ENCODE assay signal across 8 cellular contexts in the genomic region with DNA sequence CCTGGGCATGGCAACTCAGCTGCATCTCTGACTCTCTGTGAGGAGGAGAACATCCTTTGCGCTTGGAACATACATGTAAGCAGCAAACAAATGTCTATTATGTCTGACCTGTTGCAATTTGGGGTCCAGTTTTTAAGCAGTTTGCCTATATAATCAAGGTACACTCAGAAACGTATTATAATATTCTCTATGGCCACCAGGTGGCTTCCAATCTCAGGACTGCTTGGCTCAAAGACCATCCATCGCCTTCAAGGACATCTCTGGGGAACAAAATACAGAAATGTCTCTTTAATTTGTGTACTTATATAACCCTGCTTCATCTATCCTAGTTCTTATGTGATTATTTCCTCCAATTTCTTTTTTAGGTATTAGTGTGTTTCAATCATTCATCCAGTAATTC.
A peak's percentile ranks its signal among the peaks of the same experiment; 100 is the strongest.
DNase-seq lines count a peak whose midpoint lies in the region; ATAC-seq and TF ChIP-seq lines count a peak whose summit lies in the region.

No MANE protein-coding gene starts in this region.

- no peak overlapping the region for H2AFZ ChIP-seq in osteoblast (ENCODE audit: low read length)

- peak; percentile 33 for TF ChIP-seq CTCF in osteoblast (IDR thresholded peaks at IDR 0.05; ENCODE audit: extremely low read depth, low read depth, low read length)

- no peaks in the 10 kb centered on the region for H3K9me3 ChIP-seq in osteoblast (ENCODE audit: low read depth, low read length)

- no peaks in the 10 kb centered on the region for H3K4me1 ChIP-seq in osteoblast (ENCODE audit: insufficient read depth, low read length)

- peak; percentile 91 for ATAC-seq in HG03378 (IDR thresholded peaks at IDR 0.05; ENCODE audit: unreplicated experiment)
- no peak for ATAC-seq in stimulated activated naive CD8-positive, alpha-beta T cell treated with anti-CD3 and anti-CD28 coated beads, Interleukin-15, Interleukin-2, amounts not matched to agents 100 U/mL and 50 U/mL, for 24 hours

- H3K27ac ChIP-seq in osteoblast (ENCODE audit: low read depth, low read length), result no peak overlapping the region

- H3K4me3 ChIP-seq in osteoblast (ENCODE audit: insufficient read depth, low read length), result no peak overlapping the region

- H3K36me3 ChIP-seq in osteoblast (ENCODE audit: insufficient read depth, low read length), result no peaks in the 10 kb centered on the region

- no peaks in the 10 kb centered on the region for H4K20me1 ChIP-seq in osteoblast (ENCODE audit: insufficient read depth, low read length)

- H3K4me2 ChIP-seq in osteoblast (ENCODE audit: insufficient read depth, low read length), result no peak overlapping the region

- DNase-seq in SKM-1 treated with dmso at 0.1 percent for 144 hours (lab: John Stamatoyannopoulos, UW; ENCODE audit: unreplicated experiment) (peak; percentile 15), SKM-1 (lab: John Stamatoyannopoulos, UW; ENCODE audit: unreplicated experiment) (no peak), SW480 (ENCODE audit: low spot score) (peak; percentile 8), osteoblast (ENCODE audit: insufficient read length, low spot score, missing footprints) (no peak), activated gamma-delta T cell treated with Interleukin-2 at 50 U/mL for 16 hours (no peak), GM19238 (ENCODE audit: insufficient read length, low spot score) (no peak)
- DNase-seq in stimulated activated naive CD8-positive, alpha-beta T cell treated with anti-CD3 and anti-CD28 coated beads, Interleukin-15, Interleukin-2, amounts not matched to agents 100 U/mL and 50 U/mL, for 24 hours, result no peak

- no peaks in the 10 kb centered on the region for H3K27me3 ChIP-seq in osteoblast (ENCODE audit: insufficient read depth, low read length)

- no peaks in the 10 kb centered on the region for H3K79me2 ChIP-seq in osteoblast (ENCODE audit: insufficient read depth, low read length)

Comparison
In these comparisons a context has a peak if more than half of its experiments do, and no peak if none do; other contexts are left out.
1. DNase-seq: peak in SKM-1 treated with dmso at 0.1 percent for 144 hours (single experiment) and SW480 (single experiment); none in SKM-1 (single experiment), osteoblast (single experiment), stimulated activated naive CD8-positive, alpha-beta T cell treated with anti-CD3 and anti-CD28 coated beads, Interleukin-15, Interleukin-2, amounts not matched to agents 100 U/mL and 50 U/mL, for 24 hours (single experiment), activated gamma-delta T cell treated with Interleukin-2 at 50 U/mL for 16 hours (single experiment) and GM19238 (single experiment).